ENCODE assay signal across 17 cellular contexts in genomic region chr2:233824373-233824772, GRCh38. TPM values are rescaled to one million over a fixed set of nuclear protein-coding genes. Genes with fewer than 3 reads are reported as not detected.
"Had no signal": no experiment of that assay in that cellular context is flagged by ENCODE, and none has a peak within 500 bp of the region (broad histone marks: within the 10 kb centered on the region; RNA-seq: fewer than 3 reads in every experiment).

No MANE protein-coding gene starts in this region.

- DNase-seq: activated CD4-positive, alpha-beta T cell treated with anti-CD3 and anti-CD28 coated beads, Interleukin-2, amount 10 ng/mL, durations not matched to agents 24 days and 14 days; activated CD8-positive, alpha-beta memory T cell treated with anti-CD3 and anti-CD28 coated beads for 24 hours; activated naive CD4-positive, alpha-beta T cell treated with Interleukin-2 at 50 U/mL for 16 hours; colonic mucosa; kidney glomerular epithelial cell; mesendoderm; stimulated activated CD4-positive, alpha-beta T cell treated with anti-CD3 and anti-CD28 coated beads, Interleukin-2, amount 100 ng/mL, for 24 hours; uterus had no signal

- H3K36me3 Mint-ChIP-seq: stimulated activated memory B cell treated with anti-CD40 and anti-IgM and Interleukin-4, amounts not matched to agents 10 μg/mL and 1 μg/mL and 100 μg/mL, for 72 hours had no signal

- H3K36me3 ChIP-seq: cardiac muscle cell, colonic mucosa, esophagus muscularis mucosa, uterus had no signal

- H3K4me3 ChIP-seq: cardiac muscle cell, colonic mucosa, esophagus muscularis mucosa, uterus had no signal

- H3K27ac ChIP-seq: cardiac muscle cell, colonic mucosa, esophagus muscularis mucosa, uterus had no signal

- H3K9me3 Mint-ChIP-seq: activated CD4-positive, alpha-beta T cell treated with anti-CD3 and anti-CD28 coated beads, Interleukin-2, amount 10 ng/mL, durations not matched to agents 24 days and 14 days; activated T-helper 1 cell treated with anti-CD3 and anti-CD28 coated beads, Interleukin-12 subunit alpha, Interleukin-12 subunit beta, Interleukin-2, Interleukin-4 antibody, amounts not matched to agents 30 ng/mL and 10 ng/mL and 1 ng/mL, durations not matched to agents 14 hours and 24 hours and 36 hours; stimulated activated memory B cell treated with anti-CD40 and anti-IgM and Interleukin-4, amounts not matched to agents 10 μg/mL and 1 μg/mL and 100 μg/mL, for 72 hours; T-helper 1 cell treated with Interleukin-12 subunit alpha and Interleukin-12 subunit beta and Interleukin-4 antibody, amounts not matched to agents 30 μg/mL and 1 μg/mL, for 36 hours had no signal

- H3K27ac Mint-ChIP-seq: activated CD4-positive, alpha-beta T cell treated with anti-CD3 and anti-CD28 coated beads, Interleukin-2, amount 10 ng/mL, durations not matched to agents 24 days and 14 days; activated T-helper 1 cell treated with anti-CD3 and anti-CD28 coated beads, Interleukin-12 subunit alpha, Interleukin-12 subunit beta, Interleukin-2, Interleukin-4 antibody, amounts not matched to agents 30 ng/mL and 10 ng/mL and 1 ng/mL, durations not matched to agents 14 hours and 24 hours and 36 hours; nephron; stimulated activated memory B cell treated with anti-CD40 and anti-IgM and Interleukin-4, amounts not matched to agents 10 μg/mL and 1 μg/mL and 100 μg/mL, for 72 hours; T-helper 1 cell treated with Interleukin-12 subunit alpha and Interleukin-12 subunit beta and Interleukin-4 antibody, amounts not matched to agents 30 μg/mL and 1 μg/mL, for 36 hours had no signal

- H3K9me3 ChIP-seq: colonic mucosa, esophagus muscularis mucosa, uterus had no signal

- ATAC-seq: sciatic nerve; stimulated activated memory B cell treated with anti-CD40 and anti-IgM and Interleukin-4, amounts not matched to agents 10 μg/mL and 1 μg/mL and 100 μg/mL, for 72 hours had no signal

- H3K27me3 ChIP-seq: cardiac muscle cell, colonic mucosa, uterus had no signal

- H3K4me1 ChIP-seq: colonic mucosa, esophagus muscularis mucosa, uterus had no signal

- H3K4me3 Mint-ChIP-seq: activated CD4-positive, alpha-beta T cell treated with anti-CD3 and anti-CD28 coated beads, Interleukin-2, amount 10 ng/mL, durations not matched to agents 24 days and 14 days; activated T-helper 1 cell treated with anti-CD3 and anti-CD28 coated beads, Interleukin-12 subunit alpha, Interleukin-12 subunit beta, Interleukin-2, Interleukin-4 antibody, amounts not matched to agents 30 ng/mL and 10 ng/mL and 1 ng/mL, durations not matched to agents 14 hours and 24 hours and 36 hours; nephron; stimulated activated memory B cell treated with anti-CD40 and anti-IgM and Interleukin-4, amounts not matched to agents 10 μg/mL and 1 μg/mL and 100 μg/mL, for 72 hours; T-helper 1 cell treated with Interleukin-12 subunit alpha and Interleukin-12 subunit beta and Interleukin-4 antibody, amounts not matched to agents 30 μg/mL and 1 μg/mL, for 36 hours had no signal

- H3K4me1 Mint-ChIP-seq: activated CD4-positive, alpha-beta T cell treated with anti-CD3 and anti-CD28 coated beads, Interleukin-2, amount 10 ng/mL, durations not matched to agents 24 days and 14 days; nephron; stimulated activated memory B cell treated with anti-CD40 and anti-IgM and Interleukin-4, amounts not matched to agents 10 μg/mL and 1 μg/mL and 100 μg/mL, for 72 hours had no signal

RNA-seq across cellular contexts. Expression of gene MROH2A, which starts 46.2 kb away (rescaled TPM):
- total RNA-seq: activated CD4-positive, alpha-beta T cell treated with anti-CD3 and anti-CD28 coated beads, Interleukin-2, amount 10 ng/mL, durations not matched to agents 24 days and 14 days; activated T-helper 1 cell treated with anti-CD3 and anti-CD28 coated beads, Interleukin-12 subunit alpha, Interleukin-12 subunit beta, Interleukin-2, Interleukin-4 antibody, amounts not matched to agents 30 ng/mL and 10 ng/mL and 1 ng/mL, durations not matched to agents 14 hours and 24 hours and 36 hours; colonic mucosa; esophagus muscularis mucosa; osteocyte; pulmonary artery endothelial cell; sciatic nerve; uterus had no signal
- polyA plus RNA-seq: cardiac muscle cell had no signal
